ENCODE assay signal across 12 cellular contexts in genomic region chr1:221739677-221740025, GRCh38. TPM values are rescaled to one million over a fixed set of nuclear protein-coding genes. Genes with fewer than 3 reads are reported as not detected.
DNase-seq lines count a peak whose midpoint lies in the region; ATAC-seq and TF ChIP-seq lines count a peak whose summit lies in the region.
"Had no signal": no experiment of that assay in that cellular context is flagged by ENCODE, and none has a peak within 500 bp of the region (broad histone marks: within the 10 kb centered on the region; RNA-seq: fewer than 3 reads in every experiment).

No MANE protein-coding gene starts in this region.

- H3K4me3 Mint-ChIP-seq in activated CD4-positive, alpha-beta T cell treated with anti-CD3 and anti-CD28 coated beads for 36 hours, result no peak overlapping the region

- no peak for TF ChIP-seq CTCF in GM06990 (IDR thresholded peaks at IDR 0.05; ENCODE audit: insufficient read depth, low read length, poor library complexity, severe bottlenecking)

- H3K4me3 ChIP-seq in ACC112 (ENCODE audit: low read depth, low read length) (peak overlapping the region; percentile 94), GM06990 (replicated peaks; ENCODE audit: low read depth, low read length) (peak overlapping the region; percentile 73), muscle layer of colon (ENCODE audit: low read depth in 1 of 2, low read length in 2 of 2) (peak overlapping the region; percentile 53 to 100)

- no peak overlapping the region for H2AFZ ChIP-seq in ACC112 (ENCODE audit: low read length, unreplicated experiment)

- H3K79me2 ChIP-seq in ACC112 (ENCODE audit: control insufficient read depth, insufficient read depth, low read length, unreplicated experiment), result peaks cover 70% of the 10 kb centered on the region

- H3K27me3 ChIP-seq in ACC112 (ENCODE audit: insufficient read depth, low read length), result no peaks in the 10 kb centered on the region
- no peaks in the 10 kb centered on the region for H3K27me3 ChIP-seq in GM06990 (replicated peaks; ENCODE audit: control insufficient read depth, insufficient read depth, low read length)
- H3K27me3 ChIP-seq in muscle layer of colon (ENCODE audit: control insufficient read depth in 1 of 2, insufficient read depth in 2 of 2, low read length in 2 of 2), result no peaks in the 10 kb centered on the region

- intact Hi-C loops in activated CD4-positive, alpha-beta T cell treated with anti-CD3 and anti-CD28 coated beads for 36 hours (cut with DNase I, micrococcal nuclease), result loop anchor here (5.0 to 10.0 kb wide), 5 partner anchors 197 to 875 kb away; partner anchors contain the start of genes MIA3 (in 1 of the 2) and TAF1A (in 1 of the 2)

- ATAC-seq in HG03432 (IDR thresholded peaks at IDR 0.05; ENCODE audit: unreplicated experiment), result no peak
- no peak for ATAC-seq in activated CD4-positive, alpha-beta T cell treated with anti-CD3 and anti-CD28 coated beads for 36 hours

- peaks cover 39% of the 10 kb centered on the region for H3K4me1 Mint-ChIP-seq in activated CD4-positive, alpha-beta T cell treated with anti-CD3 and anti-CD28 coated beads for 36 hours

- H3K27ac ChIP-seq in ACC112 (ENCODE audit: low read depth, low read length), result no peak overlapping the region
- H3K27ac ChIP-seq in angular gyrus (ENCODE audit: low read depth, low read length), result peak overlapping the region; percentile 60
- peak overlapping the region; percentile 84 for H3K27ac ChIP-seq in muscle layer of colon (ENCODE audit: low read depth, low read length)

- H3K4me1 ChIP-seq in ACC112 (ENCODE audit: control insufficient read depth, insufficient read depth, low read length, unreplicated experiment) (peaks cover 21% of the 10 kb centered on the region), muscle layer of colon (ENCODE audit: insufficient read depth, low read length) (peaks cover 64% of the 10 kb centered on the region)

- no peak overlapping the region for H3K27ac Mint-ChIP-seq in activated CD4-positive, alpha-beta T cell treated with anti-CD3 and anti-CD28 coated beads for 36 hours

- no peaks in the 10 kb centered on the region for H3K27me3 Mint-ChIP-seq in activated CD4-positive, alpha-beta T cell treated with anti-CD3 and anti-CD28 coated beads for 36 hours

- no peak for DNase-seq in GM06990 (ENCODE audit: extremely low read depth, insufficient read length)
- DNase-seq in HUDEP-2 (lab: John Stamatoyannopoulos, UW; ENCODE audit: unreplicated experiment in 76 of 76), result no peak
- no peak for DNase-seq in glomerular visceral epithelial cell (ENCODE audit: extremely low spot score)
- no peak for DNase-seq in activated CD4-positive, alpha-beta T cell treated with anti-CD3 and anti-CD28 coated beads for 36 hours
- DNase-seq: central memory CD4-positive, alpha-beta T cell; HCEC 1CT; MM.1S; retina had no signal

- no peaks in the 10 kb centered on the region for H3K9me3 ChIP-seq in muscle layer of colon (ENCODE audit: low read length)

- H3K36me3 Mint-ChIP-seq in activated CD4-positive, alpha-beta T cell treated with anti-CD3 and anti-CD28 coated beads for 36 hours (ENCODE audit: low read depth), result peaks cover 36% of the 10 kb centered on the region

- no peaks in the 10 kb centered on the region for H3K9me3 Mint-ChIP-seq in activated CD4-positive, alpha-beta T cell treated with anti-CD3 and anti-CD28 coated beads for 36 hours (ENCODE audit: low read depth)

- POLR2A ChIA-PET in activated CD4-positive, alpha-beta T cell treated with anti-CD3 and anti-CD28 coated beads for 36 hours (lab: Charles Lee), result interaction anchor here (2.8 to 2.9 kb wide), 2 partner anchors 28 to 31 kb away, joined by 19 to 20 read pairs; no protein-coding TSS in a partner anchor

- CTCF ChIA-PET in activated CD4-positive, alpha-beta T cell treated with anti-CD3 and anti-CD28 coated beads for 36 hours (lab: Charles Lee), result interaction anchor here (1.0 to 1.4 kb wide), 2 partner anchors 10 to 100 kb away, joined by 3 to 4 read pairs; no protein-coding TSS in a partner anchor

- H3K36me3 ChIP-seq in ACC112 (ENCODE audit: insufficient read depth, low read length) (peaks cover 42% of the 10 kb centered on the region), GM06990 (ENCODE audit: control insufficient read depth, insufficient read depth, low read length) (peaks cover 11% of the 10 kb centered on the region), muscle layer of colon (ENCODE audit: insufficient read depth, low read length) (peaks cover 23% of the 10 kb centered on the region)

- no peak overlapping the region for H3K9ac ChIP-seq in muscle layer of colon (ENCODE audit: low read length)

RNA-seq across cellular contexts. Expression of gene DUSP10, which starts 2.2 kb away (rescaled TPM):
- 1 to 10 TPM; 7.3 to 9.2 TPM for total RNA-seq in activated CD4-positive, alpha-beta T cell treated with anti-CD3 and anti-CD28 coated beads for 36 hours
